8 cellular contexts compared by ENCODE assay signal in the genomic region with DNA sequence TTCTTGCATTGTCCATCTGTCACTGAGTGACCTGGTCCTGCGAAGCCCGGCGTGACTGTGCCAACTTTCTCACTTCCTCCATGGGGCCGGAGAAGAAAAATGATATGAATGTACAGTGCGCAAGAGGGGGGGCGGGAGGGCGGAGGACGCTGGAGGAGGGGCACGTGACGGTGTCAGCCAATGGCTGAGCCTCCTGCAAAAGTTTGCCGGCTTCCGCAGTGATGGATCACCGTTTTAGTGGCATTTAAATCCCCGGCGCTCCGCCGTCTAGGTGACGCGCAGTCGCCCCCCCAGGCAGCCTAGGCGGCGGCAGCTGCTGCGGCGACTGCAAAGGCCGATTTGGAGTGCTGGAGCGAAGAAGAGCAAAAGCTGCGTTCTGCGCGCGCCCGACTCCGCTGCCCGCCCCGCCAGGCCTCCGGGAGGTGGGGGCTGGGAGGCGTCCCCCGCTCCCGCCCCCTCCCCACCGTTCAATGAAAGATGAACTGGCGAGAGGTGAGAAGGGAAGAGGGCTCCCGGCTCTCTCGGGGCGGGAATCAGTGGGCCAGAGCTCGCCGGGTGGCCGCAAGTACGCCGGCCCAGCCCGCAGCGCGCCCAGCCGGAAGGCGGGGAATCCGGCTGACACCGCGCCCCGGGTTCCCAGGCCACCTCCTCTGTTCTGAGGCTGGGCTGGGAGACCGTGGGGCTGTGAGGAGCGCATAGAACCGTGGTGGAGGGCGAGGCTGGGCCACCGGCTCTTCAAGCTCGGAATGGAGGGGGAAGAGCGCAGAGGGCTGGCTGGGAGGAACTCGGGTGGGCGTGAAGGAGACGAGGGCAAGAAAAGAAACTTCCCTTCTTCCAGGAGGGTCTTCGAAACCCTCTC. TPM values are rescaled to one million over a fixed set of nuclear protein-coding genes. Genes with fewer than 3 reads are reported as not detected.
A peak's percentile ranks its signal among the peaks of the same experiment; 100 is the strongest.
DNase-seq lines count a peak whose midpoint lies in the region; ATAC-seq, FAIRE-seq and TF ChIP-seq lines count a peak whose summit lies in the region.

A gene (minus strand): TSS at position 104 of the 859 bp plus-strand sequence. CDS start 88 bp downstream, at position 16.

- peak within 1 kb of the TSS; percentile 71 for H2AFZ ChIP-seq in astrocyte (ENCODE audit: low read depth, low read length)

- H4K20me1 ChIP-seq in astrocyte (ENCODE audit: insufficient read depth, low read length): peaks cover 8% of the 10 kb centered on the region

- H3K27ac ChIP-seq in astrocyte (ENCODE audit: low read depth, low read length): peak within 1 kb of the TSS; percentile 83

- peaks cover 12% of the 10 kb centered on the region for H3K4me1 Mint-ChIP-seq in T-helper 2 cell treated with Interferon-gamma antibody and Interleukin-4, amounts not matched to agents 5 μg/mL and 100 μg/mL, for 36 hours (ENCODE audit: low read depth)
- peaks cover 2% of the 10 kb centered on the region for H3K4me1 Mint-ChIP-seq in astrocyte (ENCODE audit: low read depth, unreplicated experiment)

- H3K4me3 ChIP-seq in astrocyte (ENCODE audit: insufficient read depth, low read depth, low read length): peak within 1 kb of the TSS; percentile 72

- peaks cover 4% of the 10 kb centered on the region for H3K36me3 Mint-ChIP-seq in T-helper 2 cell treated with Interferon-gamma antibody and Interleukin-4, amounts not matched to agents 5 μg/mL and 100 μg/mL, for 36 hours (ENCODE audit: low read depth)
- peaks cover 2% of the 10 kb centered on the region for H3K36me3 Mint-ChIP-seq in astrocyte (ENCODE audit: low read depth, unreplicated experiment)

- H3K27me3 ChIP-seq in astrocyte (ENCODE audit: insufficient read depth, low read length): peaks cover 80% of the 10 kb centered on the region

- no peaks in the 10 kb centered on the region for H3K4me1 ChIP-seq in astrocyte (ENCODE audit: insufficient read depth, low read length)

- peak; percentile 79 for DNase-seq in NCI-H1105 treated with DMSO at 0.1 percent for 48 hours (lab: John Stamatoyannopoulos, UW)
- DNase-seq in T-helper 2 cell treated with Interferon-gamma antibody and Interleukin-4, amounts not matched to agents 5 μg/mL and 100 μg/mL, for 36 hours (ENCODE audit: low spot score): peak; percentile 65
- DNase-seq in astrocyte (ENCODE audit: low read depth): peak; percentile 89
- peak; percentile 87 for DNase-seq in iPS-NIHi11 (ENCODE audit: low spot score)
- peak; percentile 43 to 55 (median 53) for DNase-seq in stimulated activated CD4-positive, alpha-beta T cell treated with anti-CD3 and anti-CD28 coated beads, Interleukin-12 subunit alpha, Interleukin-12 subunit beta, amount 100 ng/mL, for 48 hours (ENCODE audit: low read depth in 2 of 3, low spot score in 1 of 3)
- no peak for DNase-seq in dedifferentiated amniotic fluid mesenchymal stem cell (ENCODE audit: extremely low spot score)

- TF ChIP-seq CTCF in astrocyte (IDR thresholded peaks at IDR 0.05; ENCODE audit: insufficient read depth, low read depth, low read length): no peak

- no peaks in the 10 kb centered on the region for H3K9me3 Mint-ChIP-seq in T-helper 2 cell treated with Interferon-gamma antibody and Interleukin-4, amounts not matched to agents 5 μg/mL and 100 μg/mL, for 36 hours
- peaks cover 39% of the 10 kb centered on the region for H3K9me3 Mint-ChIP-seq in astrocyte (ENCODE audit: unreplicated experiment)

- H3K36me3 ChIP-seq in astrocyte (ENCODE audit: insufficient read depth, low read length): no peaks in the 10 kb centered on the region

- peak within 1 kb of the TSS; percentile 70 for H3K27ac Mint-ChIP-seq in T-helper 2 cell treated with Interferon-gamma antibody and Interleukin-4, amounts not matched to agents 5 μg/mL and 100 μg/mL, for 36 hours
- H3K27ac Mint-ChIP-seq in astrocyte (ENCODE audit: unreplicated experiment): peak within 1 kb of the TSS; percentile 94

- no peak for FAIRE-seq in astrocyte (lab: Jason Lieb, UNC)

- peaks cover 89% of the 10 kb centered on the region for H3K27me3 Mint-ChIP-seq in T-helper 2 cell treated with Interferon-gamma antibody and Interleukin-4, amounts not matched to agents 5 μg/mL and 100 μg/mL, for 36 hours (ENCODE audit: low read depth)
- H3K27me3 Mint-ChIP-seq in astrocyte (ENCODE audit: low read depth, unreplicated experiment): peaks cover 93% of the 10 kb centered on the region

- H3K9me3 ChIP-seq in astrocyte (ENCODE audit: insufficient read depth, low read depth, low read length): no peaks in the 10 kb centered on the region

- peak within 1 kb of the TSS; percentile 91 for H3K4me2 ChIP-seq in astrocyte (ENCODE audit: low read length)

- H3K9ac ChIP-seq in astrocyte (ENCODE audit: low read length): peak within 1 kb of the TSS; percentile 87

- ATAC-seq in GM18498 (IDR thresholded peaks at IDR 0.05; ENCODE audit: unreplicated experiment) (peak; percentile 92), HG02759 (IDR thresholded peaks at IDR 0.05; ENCODE audit: unreplicated experiment) (peak; percentile 91)

- peak within 1 kb of the TSS; percentile 75 for H3K4me3 Mint-ChIP-seq in T-helper 2 cell treated with Interferon-gamma antibody and Interleukin-4, amounts not matched to agents 5 μg/mL and 100 μg/mL, for 36 hours
- H3K4me3 Mint-ChIP-seq in astrocyte (ENCODE audit: unreplicated experiment): peak within 1 kb of the TSS; percentile 83

- peaks cover 41% of the 10 kb centered on the region for H3K79me2 ChIP-seq in astrocyte (ENCODE audit: insufficient read depth, low read length)

RNA-seq across cellular contexts. Expression of the gene that starts here (rescaled TPM):
- total RNA-seq in astrocyte: 0.23 TPM in 1 of 2 replicates, not detected in the other

Comparison
In these comparisons a context has a peak if more than half of its experiments do, and no peak if none do; other contexts are left out.
1. Peak in DNase-seq, H3K4me3 ChIP-seq, H3K27ac ChIP-seq, H3K9ac ChIP-seq and H3K4me2 ChIP-seq in astrocyte; RNA of the gene not detected or under 1 TPM.